ENCODE assay signal across 8 cellular contexts in the genomic region with DNA sequence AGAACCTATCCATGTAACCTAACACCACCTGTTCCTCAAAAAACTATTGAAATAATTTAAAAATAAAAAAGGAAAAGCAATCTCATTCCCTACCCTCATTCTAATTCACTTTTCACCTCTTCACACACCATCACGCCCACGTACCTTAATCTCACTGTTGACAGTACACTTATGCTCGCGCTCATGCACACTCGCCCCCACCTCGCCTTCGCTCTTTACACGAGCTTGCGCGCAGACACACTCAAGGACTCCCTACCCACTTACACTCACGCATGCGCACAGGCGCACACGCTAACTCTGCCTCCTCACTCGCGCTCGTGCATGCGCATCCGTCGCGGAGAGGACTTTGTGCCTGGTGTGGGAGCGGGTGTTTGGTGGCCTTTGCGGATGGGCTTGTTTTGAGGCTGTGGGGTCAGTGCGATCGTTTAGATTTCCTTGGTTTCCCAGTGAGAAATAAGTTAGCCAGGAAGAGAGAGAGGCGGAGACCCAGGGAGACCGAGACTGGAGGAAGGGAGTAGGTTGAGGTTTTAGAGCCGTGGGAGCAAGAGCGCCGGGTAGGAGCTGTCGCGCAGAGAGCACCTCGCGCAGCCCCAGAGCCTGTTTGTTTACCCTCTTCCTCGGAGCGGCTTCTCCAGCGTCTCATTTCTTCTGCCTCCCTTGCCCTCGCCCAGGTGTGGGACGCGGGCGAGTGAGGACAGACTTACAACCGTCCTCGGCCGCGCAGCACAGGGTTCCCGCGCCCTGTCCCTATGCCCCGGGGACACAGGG. TPM values are rescaled to one million over a fixed set of nuclear protein-coding genes. Genes with fewer than 3 reads are reported as not detected.
DNase-seq lines count a peak whose midpoint lies in the region; ATAC-seq and TF ChIP-seq lines count a peak whose summit lies in the region.

No MANE protein-coding gene starts in this region.

- H3K9ac ChIP-seq in HUES64 (ENCODE audit: low read depth, low read length) = no peak overlapping the region

- POLR2A ChIA-PET in CD8-positive, alpha-beta T cell (lab: Charles Lee) = interaction anchor here (0.9 to 1.5 kb wide), 4 partner anchors 16 to 51 kb away, joined by 3 to 7 read pairs (median 4); a partner anchor contains a TSS

- WGBS in HUES64 = 2% methylated on average over 48 of the region's 48 CpGs

- H3K36me3 Mint-ChIP-seq in CD8-positive, alpha-beta T cell = no peaks in the 10 kb centered on the region

- no peaks in the 10 kb centered on the region for H3K9me3 Mint-ChIP-seq in CD8-positive, alpha-beta T cell

- H3K27ac Mint-ChIP-seq in CD8-positive, alpha-beta T cell = peak overlapping the region; percentile 7

- H3K4me1 ChIP-seq in CD8-positive, alpha-beta T cell (ENCODE audit: insufficient read depth, low read length) = peaks cover 31% of the 10 kb centered on the region
- peaks cover 44% of the 10 kb centered on the region for H3K4me1 ChIP-seq in HUES64 (ENCODE audit: insufficient read depth, low read length)

- peak overlapping the region; percentile 78 for H3K4me3 ChIP-seq in CD8-positive, alpha-beta T cell (ENCODE audit: low read depth, low read length)
- peak overlapping the region; percentile 53 for H3K4me3 ChIP-seq in HUES64 (ENCODE audit: low read length)

- DNase-seq in CD8-positive, alpha-beta T cell = peak; percentile 57 to 89 (median 80)
- peak; percentile 52 for DNase-seq in RPMI8226
- DNase-seq in activated gamma-delta T cell treated with anti-CD3 and anti-CD28 coated beads, Interleukin-2, amount 50 U/mL, for 16 hours (ENCODE audit: low read depth) = peak; percentile 55
- peak; percentile 89 for DNase-seq in germinal center (ENCODE audit: low spot score)
- DNase-seq in nucleus accumbens (lab: John Stamatoyannopoulos, UW) = peak in 53 of 56 donors; percentile 23 to 91 (median 67)
- peak; percentile 82 for DNase-seq in superior temporal gyrus (ENCODE audit: extremely low spot score)

- intact Hi-C loops in CD8-positive, alpha-beta T cell (cut with DNase I, micrococcal nuclease) = loop anchor here (1.0 to 10.0 kb wide), 2 partner anchors 28 to 853 kb away; a partner anchor contains a TSS

- H3K4me3 Mint-ChIP-seq in CD8-positive, alpha-beta T cell = peak overlapping the region; percentile 86

- H3K4me1 Mint-ChIP-seq in CD8-positive, alpha-beta T cell (ENCODE audit: low read depth) = peaks cover 23% of the 10 kb centered on the region

- CTCF ChIA-PET in CD8-positive, alpha-beta T cell (lab: Charles Lee) = no interaction called here

- no peak for TF ChIP-seq CTCF in CD8-positive, alpha-beta T cell (IDR thresholded peaks at IDR 0.05)

- H3K27ac ChIP-seq in CD8-positive, alpha-beta T cell (ENCODE audit: low read depth, low read length) = no peak overlapping the region
- no peak overlapping the region for H3K27ac ChIP-seq in HUES64 (ENCODE audit: low read depth, low read length)

- H3K27me3 ChIP-seq in CD8-positive, alpha-beta T cell (ENCODE audit: insufficient read depth, low read length) = peaks cover 26% of the 10 kb centered on the region
- peaks cover 98% of the 10 kb centered on the region for H3K27me3 ChIP-seq in HUES64 (ENCODE audit: insufficient read depth, low read length)

- H3K27me3 Mint-ChIP-seq in CD8-positive, alpha-beta T cell (ENCODE audit: low read depth) = peaks cover 42% of the 10 kb centered on the region

- H3K9me3 ChIP-seq in CD8-positive, alpha-beta T cell (ENCODE audit: low read length) = no peaks in the 10 kb centered on the region
- H3K9me3 ChIP-seq in HUES64 (ENCODE audit: insufficient read depth, low read depth, low read length) = no peaks in the 10 kb centered on the region

- no peaks in the 10 kb centered on the region for H3K36me3 ChIP-seq in CD8-positive, alpha-beta T cell (ENCODE audit: insufficient read depth, low read length)
- H3K36me3 ChIP-seq in HUES64 (ENCODE audit: insufficient read depth, low read length) = no peaks in the 10 kb centered on the region

- peak; percentile 87 for ATAC-seq in CD8-positive, alpha-beta T cell
- ATAC-seq in GM19463 (IDR thresholded peaks at IDR 0.05; ENCODE audit: unreplicated experiment) = peak; percentile 77

RNA-seq across cellular contexts. Expression of a gene that starts 8.1 kb away (rescaled TPM):
- total RNA-seq in CD8-positive, alpha-beta T cell = not detected
- polyA plus RNA-seq in HUES64 (2013, experiment 1 of 2) = not detected
- polyA plus RNA-seq in HUES64 (2013, experiment 2 of 2) = not detected

RNA-seq across cellular contexts. Expression of a gene that starts 27.4 kb away (rescaled TPM):
- total RNA-seq in CD8-positive, alpha-beta T cell = 10 to 100 TPM; 67.3 to 69.3 TPM
- polyA plus RNA-seq in HUES64 (2013, experiment 1 of 2) = 11.6 TPM
- 9.3 TPM for polyA plus RNA-seq in HUES64 (2013, experiment 2 of 2)
